In the genomic region with DNA sequence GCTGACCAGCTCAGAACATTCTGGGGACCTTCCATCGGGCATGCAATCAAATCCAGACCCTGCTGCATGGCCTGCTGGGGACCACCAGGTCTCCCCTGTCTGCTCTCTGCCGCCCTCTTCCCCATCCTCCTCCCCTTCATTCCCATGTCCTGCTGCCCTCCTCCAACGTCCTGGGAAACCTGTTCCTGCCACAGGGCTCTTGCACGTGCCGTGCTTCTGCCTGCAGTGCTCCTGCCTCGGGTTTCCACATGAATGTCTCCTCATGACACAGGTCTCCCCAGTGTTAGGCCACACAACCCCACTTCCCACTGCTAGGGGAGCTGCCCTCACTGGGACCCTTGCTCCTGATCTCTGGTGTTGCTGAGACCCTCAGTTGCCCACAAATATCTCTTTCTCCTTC, we compare ENCODE assay signal across 21 cellular contexts.
"Had no signal": no experiment of that assay in that cellular context is flagged by ENCODE, and none has a peak within 500 bp of the region (broad histone marks: within the 10 kb centered on the region; RNA-seq: fewer than 3 reads in every experiment).

No MANE protein-coding gene starts in this region.

- H3K4me2 ChIP-seq: hepatocyte had no signal

- H3K27ac ChIP-seq: hepatocyte, prostate gland, WERI-Rb-1 had no signal

- DNase-seq: activated CD4-positive, alpha-beta T cell treated with anti-CD3 and anti-CD28 coated beads for 1 hour; activated CD4-positive, alpha-beta T cell treated with anti-CD3 and anti-CD28 coated beads, Interleukin-2, amount 50 U/mL, for 4 hours; activated gamma-delta T cell; activated T-cell treated with anti-CD3 and anti-CD28 coated beads, Interleukin-2, amount 50 U/mL, for 72 hours; cerebellar nuclear complex; cortex of kidney; effector CD8-positive, alpha-beta T cell; islet precursor cell; midbrain; stimulated activated CD4-positive, alpha-beta T cell treated with anti-CD3 and anti-CD28 coated beads, Interleukin-4, amount 100 ng/mL, for 1 hour; thyroid gland; WERI-Rb-1 had no signal

- H3K27ac Mint-ChIP-seq: activated naive CD8-positive, alpha-beta T cell; activated T-cell treated with anti-CD3 and anti-CD28 coated beads, Interleukin-2, amount 50 U/mL, for 72 hours had no signal

- H3K36me3 Mint-ChIP-seq: activated naive CD8-positive, alpha-beta T cell had no signal

- H3K4me1 ChIP-seq: prostate gland had no signal

- ATAC-seq: activated T-cell treated with anti-CD3 and anti-CD28 coated beads, Interleukin-2, amount 50 U/mL, for 72 hours; esophagus mucosa had no signal

- H3K9me3 Mint-ChIP-seq: activated T-cell treated with anti-CD3 and anti-CD28 coated beads, Interleukin-2, amount 50 U/mL, for 72 hours; nephron had no signal

- H3K27me3 ChIP-seq: hepatocyte, right atrium auricular region, thyroid gland had no signal

- FAIRE-seq: bronchial epithelial cell, urothelium cell line had no signal

- H3K4me3 ChIP-seq: hepatocyte, prostate gland, right atrium auricular region, skin epidermis, thyroid gland had no signal

- H3K4me3 Mint-ChIP-seq: activated naive CD8-positive, alpha-beta T cell; activated T-cell treated with anti-CD3 and anti-CD28 coated beads, Interleukin-2, amount 50 U/mL, for 72 hours; nephron had no signal

- H3K9me3 ChIP-seq: prostate gland, right atrium auricular region, thyroid gland had no signal

- H3K79me2 ChIP-seq: hepatocyte had no signal

- H3K36me3 ChIP-seq: prostate gland, right atrium auricular region, thyroid gland, WERI-Rb-1 had no signal
